ENCODE assay signal across 22 cellular contexts in genomic region chr9:87393706-87394255, GRCh38.
"Had no signal": no experiment of that assay in that cellular context is flagged by ENCODE, and none has a peak within 500 bp of the region (broad histone marks: within the 10 kb centered on the region; RNA-seq: fewer than 3 reads in every experiment).

No MANE protein-coding gene starts in this region.

- H3K4me3 ChIP-seq: esophagus muscularis mucosa, gastrocnemius medialis, heart right ventricle, left ventricle myocardium inferior, lower lobe of right lung, spleen, thoracic aorta had no signal

- DNase-seq: effector memory CD8-positive, alpha-beta T cell; gastrocnemius medialis; heart right ventricle; hypothalamus; islet precursor cell; left cardiac atrium; left ventricle myocardium inferior; lower lobe of right lung; mesendoderm; naive B cell; nephron progenitor cell; spleen; stimulated activated CD4-positive, alpha-beta T cell treated with anti-CD3 and anti-CD28 coated beads, Interleukin-15, amount 100 ng/mL, for 24 hours; stimulated activated CD4-positive, alpha-beta T cell treated with anti-CD3 and anti-CD28 coated beads, Interleukin-1b, Interleukin-23, amount 100 ng/mL, for 48 hours; stimulated activated CD4-positive, alpha-beta T cell treated with anti-CD3 and anti-CD28 coated beads, Interleukin-4, amount 100 ng/mL, for 24 hours; trophoblast cell had no signal

- H3K9me3 ChIP-seq: esophagus muscularis mucosa, gastrocnemius medialis, lower lobe of right lung, thoracic aorta had no signal

- H3K27me3 ChIP-seq: esophagus muscularis mucosa, gastrocnemius medialis, spleen had no signal

- ATAC-seq: effector memory CD8-positive, alpha-beta T cell; gastrocnemius medialis; heart right ventricle; left cardiac atrium; lower lobe of right lung; sciatic nerve; stimulated activated memory B cell treated with anti-CD40 and anti-IgM and Interleukin-4, amounts not matched to agents 10 μg/mL and 1 μg/mL and 100 μg/mL, for 72 hours had no signal

- H3K36me3 ChIP-seq: esophagus muscularis mucosa, gastrocnemius medialis, heart right ventricle, left ventricle myocardium inferior, lower lobe of right lung, spleen, thoracic aorta had no signal

- H3K4me1 ChIP-seq: esophagus muscularis mucosa, gastrocnemius medialis, heart right ventricle, left ventricle myocardium inferior, lower lobe of right lung, spleen had no signal

- H3K36me3 Mint-ChIP-seq: naive B cell; stimulated activated memory B cell treated with anti-CD40 and anti-IgM and Interleukin-4, amounts not matched to agents 10 μg/mL and 1 μg/mL and 100 μg/mL, for 72 hours had no signal

- H3K27ac Mint-ChIP-seq: effector memory CD8-positive, alpha-beta T cell; naive B cell; nephron progenitor cell; stimulated activated memory B cell treated with anti-CD40 and anti-IgM and Interleukin-4, amounts not matched to agents 10 μg/mL and 1 μg/mL and 100 μg/mL, for 72 hours; stimulated activated naive CD8-positive, alpha-beta T cell treated with anti-CD3 and anti-CD28 coated beads, Interleukin-15, Interleukin-2, amounts not matched to agents 100 ng/mL and 50 ng/mL, for 24 hours had no signal

- H3K9me3 Mint-ChIP-seq: effector memory CD8-positive, alpha-beta T cell; nephron progenitor cell; stimulated activated memory B cell treated with anti-CD40 and anti-IgM and Interleukin-4, amounts not matched to agents 10 μg/mL and 1 μg/mL and 100 μg/mL, for 72 hours; stimulated activated naive CD8-positive, alpha-beta T cell treated with anti-CD3 and anti-CD28 coated beads, Interleukin-15, Interleukin-2, amounts not matched to agents 100 ng/mL and 50 ng/mL, for 24 hours had no signal

- H3K4me3 Mint-ChIP-seq: effector memory CD8-positive, alpha-beta T cell; naive B cell; nephron progenitor cell; stimulated activated memory B cell treated with anti-CD40 and anti-IgM and Interleukin-4, amounts not matched to agents 10 μg/mL and 1 μg/mL and 100 μg/mL, for 72 hours; stimulated activated naive CD8-positive, alpha-beta T cell treated with anti-CD3 and anti-CD28 coated beads, Interleukin-15, Interleukin-2, amounts not matched to agents 100 ng/mL and 50 ng/mL, for 24 hours had no signal

- H3K27ac ChIP-seq: epithelial cell of prostate, esophagus muscularis mucosa, gastrocnemius medialis, heart right ventricle, left ventricle myocardium inferior, lower lobe of right lung, spleen, thoracic aorta had no signal

- H3K4me1 Mint-ChIP-seq: naive B cell; stimulated activated memory B cell treated with anti-CD40 and anti-IgM and Interleukin-4, amounts not matched to agents 10 μg/mL and 1 μg/mL and 100 μg/mL, for 72 hours had no signal

- H3K27me3 Mint-ChIP-seq: naive B cell; stimulated activated memory B cell treated with anti-CD40 and anti-IgM and Interleukin-4, amounts not matched to agents 10 μg/mL and 1 μg/mL and 100 μg/mL, for 72 hours had no signal
